ENCODE assay signal across 1 cellular context in genomic region chr19:47456721-47457478, GRCh38.
TF ChIP-seq lines count a peak whose summit lies in the region.

No MANE protein-coding gene starts in this region.

TF ChIP-seq in H1, 55 proteins besides CTCF, POLR2A, EP300 and RAD21:
- TF ChIP-seq EZH2 (IDR thresholded peaks at IDR 0.05; ENCODE audit: low read depth, low read length, severe bottlenecking) (no peak), BRCA1 (IDR thresholded peaks at IDR 0.05; ENCODE audit: low read depth, low read length) (no peak), EGR1 (IDR thresholded peaks at IDR 0.05; ENCODE audit: borderline replicate concordance, low read depth, low read length) (no peak), USF2 (IDR thresholded peaks at IDR 0.05; ENCODE audit: low read length) (no peak), FOSL1 (IDR thresholded peaks at IDR 0.05; ENCODE audit: insufficient read depth, low read depth, low read length) (no peak), TAF7 (optimal IDR thresholded peaks at IDR 0.05; ENCODE audit: borderline replicate concordance, low read depth, low read length) (no peak), PHF8 (conservative IDR thresholded peaks at IDR 0.05; ENCODE audit: low read depth, low read length) (no peak), BCL11A (IDR thresholded peaks at IDR 0.05; ENCODE audit: low read depth in 2 of 2, low read length in 2 of 2) (no peak), HDAC6 (IDR thresholded peaks at IDR 0.05; ENCODE audit: low read depth, low read length) (no peak), ASH2L (IDR thresholded peaks at IDR 0.05; ENCODE audit: low read length) (no peak), MAFK (IDR thresholded peaks at IDR 0.05; ENCODE audit: low read depth, low read length) (no peak), TCF12 (IDR thresholded peaks at IDR 0.05; ENCODE audit: low read depth, low read length) (no peak), KDM4A (IDR thresholded peaks at IDR 0.05; ENCODE audit: low read depth, low read length, severe bottlenecking) (peak; percentile 38), JUND (IDR thresholded peaks at IDR 0.05; ENCODE audit: low read length) (no peak), GABPA (IDR thresholded peaks at IDR 0.05; ENCODE audit: borderline replicate concordance, insufficient read depth, low read length) (peak; percentile 58; the same call in 1 of the 2 replicates), SP2 (IDR thresholded peaks at IDR 0.05; ENCODE audit: low read length) (no peak), E2F6 (IDR thresholded peaks at IDR 0.05) (no peak)
